Comparison of ENCODE assay signal across 19 cellular contexts in genomic region chr5:20229286-20230005, GRCh38.
"Had no signal": no experiment of that assay in that cellular context is flagged by ENCODE, and none has a peak within 500 bp of the region (broad histone marks: within the 10 kb centered on the region; RNA-seq: fewer than 3 reads in every experiment).

No MANE protein-coding gene starts in this region.

- ATAC-seq: activated T-cell treated with anti-CD3 and anti-CD28 coated beads, Interleukin-2, amount 50 U/mL, for 72 hours; left colon; stimulated activated effector memory CD8-positive, alpha-beta T cell treated with anti-CD3 and anti-CD28 coated beads, Interleukin-12 subunit alpha, Interleukin-12 subunit beta, amount 100 ng/mL, for 72 hours had no signal

- H3K27ac ChIP-seq: coronary artery, epithelial cell of prostate, parathyroid adenoma, tibial artery had no signal

- H3K4me3 ChIP-seq: coronary artery, tibial artery had no signal

- H3K27me3 Mint-ChIP-seq: activated CD4-positive, alpha-beta memory T cell treated with anti-CD3 and anti-CD28 coated beads for 36 hours; activated naive CD8-positive, alpha-beta T cell treated with anti-CD3 and anti-CD28 coated beads for 36 hours; naive B cell had no signal

- H3K4me3 Mint-ChIP-seq: activated CD4-positive, alpha-beta memory T cell treated with anti-CD3 and anti-CD28 coated beads for 36 hours; activated naive CD8-positive, alpha-beta T cell treated with anti-CD3 and anti-CD28 coated beads for 36 hours; activated T-cell treated with anti-CD3 and anti-CD28 coated beads, Interleukin-2, amount 50 U/mL, for 72 hours; naive B cell; stimulated activated effector memory CD8-positive, alpha-beta T cell treated with anti-CD3 and anti-CD28 coated beads, Interleukin-12 subunit alpha, Interleukin-12 subunit beta, amount 100 ng/mL, for 72 hours; T-helper 2 cell treated with Interferon-gamma antibody and Interleukin-4, amounts not matched to agents 5 μg/mL and 100 μg/mL, for 36 hours had no signal

- DNase-seq: activated CD4-positive, alpha-beta memory T cell treated with anti-CD3 and anti-CD28 coated beads for 36 hours; activated CD4-positive, CD25-positive, alpha-beta regulatory T cell treated with anti-CD3 and anti-CD28 coated beads, Interleukin-2, amount 50 U/mL, for 72 hours; activated CD8-positive, alpha-beta memory T cell treated with anti-CD3 and anti-CD28 coated beads, Interleukin-2, amount 50 U/mL, for 4 hours; activated gamma-delta T cell treated with Interleukin-2 at 50 U/mL for 16 hours; activated naive CD8-positive, alpha-beta T cell treated with anti-CD3 and anti-CD28 coated beads for 36 hours; activated T-cell treated with anti-CD3 and anti-CD28 coated beads, Interleukin-2, amount 50 U/mL, for 72 hours; anterior cingulate cortex; effector memory CD4-positive, alpha-beta T cell; hippocampal formation; left colon; naive B cell; retina; tibial artery had no signal

- H3K36me3 Mint-ChIP-seq: activated CD4-positive, alpha-beta memory T cell treated with anti-CD3 and anti-CD28 coated beads for 36 hours; activated naive CD8-positive, alpha-beta T cell treated with anti-CD3 and anti-CD28 coated beads for 36 hours; naive B cell; stimulated activated effector memory CD8-positive, alpha-beta T cell treated with anti-CD3 and anti-CD28 coated beads, Interleukin-12 subunit alpha, Interleukin-12 subunit beta, amount 100 ng/mL, for 72 hours had no signal

- H3K4me1 Mint-ChIP-seq: activated naive CD8-positive, alpha-beta T cell treated with anti-CD3 and anti-CD28 coated beads for 36 hours; naive B cell; stimulated activated effector memory CD8-positive, alpha-beta T cell treated with anti-CD3 and anti-CD28 coated beads, Interleukin-12 subunit alpha, Interleukin-12 subunit beta, amount 100 ng/mL, for 72 hours had no signal

- FAIRE-seq: bronchial epithelial cell had no signal

- H3K27ac Mint-ChIP-seq: activated CD4-positive, alpha-beta memory T cell treated with anti-CD3 and anti-CD28 coated beads for 36 hours; activated naive CD8-positive, alpha-beta T cell treated with anti-CD3 and anti-CD28 coated beads for 36 hours; activated T-cell treated with anti-CD3 and anti-CD28 coated beads, Interleukin-2, amount 50 U/mL, for 72 hours; naive B cell; stimulated activated effector memory CD8-positive, alpha-beta T cell treated with anti-CD3 and anti-CD28 coated beads, Interleukin-12 subunit alpha, Interleukin-12 subunit beta, amount 100 ng/mL, for 72 hours; T-helper 2 cell treated with Interferon-gamma antibody and Interleukin-4, amounts not matched to agents 5 μg/mL and 100 μg/mL, for 36 hours had no signal
